8 cellular contexts compared by ENCODE assay signal in genomic region chr1:248872752-248873408, GRCh38. TPM values are rescaled to one million over a fixed set of nuclear protein-coding genes. Genes with fewer than 3 reads are reported as not detected.
A peak's percentile ranks its signal among the peaks of the same experiment; 100 is the strongest.
DNase-seq lines count a peak whose midpoint lies in the region; ATAC-seq, FAIRE-seq and TF ChIP-seq lines count a peak whose summit lies in the region.

No MANE protein-coding gene starts in this region.

- no peak for TF ChIP-seq CTCF in heart right ventricle (IDR thresholded peaks at IDR 0.05)

- H3K36me3 ChIP-seq in ES-I3 (ENCODE audit: insufficient read depth, low read length), result no peaks in the 10 kb centered on the region
- H3K36me3 ChIP-seq in heart right ventricle, result no peaks in the 10 kb centered on the region

- no peak for TF ChIP-seq POLR2A in GM12891 (IDR thresholded peaks at IDR 0.05; ENCODE audit: low read depth, low read length)

- peak; percentile 65 for DNase-seq in RPMI7951 (ENCODE audit: low read depth)
- DNase-seq in heart right ventricle, result peak; percentile 37 to 55
- DNase-seq in pons (ENCODE audit: low spot score), result peak; percentile 54
- no peak for DNase-seq in GM12891 (ENCODE audit: insufficient read length, low spot score)

- H3K9me3 ChIP-seq in ES-I3 (ENCODE audit: control insufficient read depth, insufficient read depth, low read length) (no peaks in the 10 kb centered on the region), heart right ventricle (peaks cover 0 to 6% (median 0%) of the 10 kb centered on the region in 11 donors)

- intact Hi-C loops in heart right ventricle (cut with DNase I), result loop anchor here in 1 of 10 donors (1.0 to 2.0 kb wide), 2 partner anchors 34 to 47 kb away; partner anchors contain the start of gene PGBD2

- no peak for FAIRE-seq in GM12891 (lab: Jason Lieb, UNC)

- ATAC-seq in GM21786 (IDR thresholded peaks at IDR 0.05; ENCODE audit: unreplicated experiment), result peak; percentile 39
- peak; percentile 46 to 80 (median 72) for ATAC-seq in heart right ventricle

- H3K4me3 ChIP-seq in heart right ventricle, result peak overlapping the region; percentile 34 to 81 (median 70)

- H3K27ac Mint-ChIP-seq in IgD-negative memory B cell, result peak overlapping the region; percentile 99 to 100 (median 99)

- H3K27me3 ChIP-seq in heart right ventricle, result no peaks in the 10 kb centered on the region

- peaks cover 0 to 5% (median 0%) of the 10 kb centered on the region in 3 donors for H3K9me3 Mint-ChIP-seq in IgD-negative memory B cell

- H3K36me3 Mint-ChIP-seq in IgD-negative memory B cell, result no peaks in the 10 kb centered on the region

- H3K27ac ChIP-seq in adipose tissue (ENCODE audit: low read depth, low read length), result peak overlapping the region; percentile 13
- H3K27ac ChIP-seq in heart right ventricle, result peak overlapping the region; percentile 74 to 98 (median 93)

- H3K4me1 Mint-ChIP-seq in IgD-negative memory B cell, result peaks cover 12 to 32% (median 20%) of the 10 kb centered on the region in 3 donors

- H3K4me1 ChIP-seq in ES-I3 (ENCODE audit: insufficient read depth, low read length) (no peaks in the 10 kb centered on the region), heart right ventricle (peaks cover 0 to 12% (median 3%) of the 10 kb centered on the region in 9 donors)

- WGBS in adipose tissue, 3 donors, result 1 to 3% (median 3%) methylated on average over 31 of the region's 31 CpGs
- WGBS in heart right ventricle, 2 donors, result 1 to 2% methylated on average over 30 to 31 of the region's 31 CpGs

- peaks cover 5% of the 10 kb centered on the region for H3K27me3 Mint-ChIP-seq in IgD-negative memory B cell

- peak overlapping the region; percentile 91 to 100 (median 96) for H3K4me3 Mint-ChIP-seq in IgD-negative memory B cell

- H3K9ac ChIP-seq in ES-I3 (ENCODE audit: low read depth, low read length), result peak overlapping the region; percentile 91

TF ChIP-seq in GM12891, 5 proteins besides CTCF, POLR2A, EP300 and RAD21:
- TF ChIP-seq TAF1 (IDR thresholded peaks at IDR 0.05; ENCODE audit: low read depth, low read length), result no peak
- TF ChIP-seq POU2F2 (IDR thresholded peaks at IDR 0.05; ENCODE audit: low read depth, low read length), result no peak
- TF ChIP-seq SPI1 (IDR thresholded peaks at IDR 0.05; ENCODE audit: low read depth, low read length), result no peak
- TF ChIP-seq PAX5 (IDR thresholded peaks at IDR 0.05; ENCODE audit: insufficient read depth, low read length, severe bottlenecking), result no peak
- TF ChIP-seq POLR2AphosphoS5 (IDR thresholded peaks at IDR 0.05; ENCODE audit: low read depth, low read length), result no peak

RNA-seq across cellular contexts. Expression of gene ZNF692, which starts 14.0 kb away (rescaled TPM):
- 17.0 TPM for polyA plus RNA-seq in IgD-negative memory B cell
- total RNA-seq in RPMI7951 (2014; rRNA removed; shearing (Covaris generic)), result 13.2 and 14.8 TPM in 2 replicates
- 10 to 100 TPM; 18.3 to 30.4 (median 25.3) TPM for polyA plus RNA-seq in adipose tissue
- 10 to 100 TPM in 9 of 10 donors, 1 to 10 TPM in 1; 7.1 to 26.5 (median 11.8) TPM for total RNA-seq in heart right ventricle
- 100 to 1,000 TPM in 1 of 2 donors, 10 to 100 TPM in 1; 23.0 to 102 TPM for polyA plus RNA-seq in heart right ventricle
- polyA plus RNA-seq in GM12891 (2012; ENCODE audit: low read depth, missing spikeins), result 31.6 TPM

RNA-seq across cellular contexts. Expression of gene PGBD2, which starts 33.2 kb away (rescaled TPM):
- polyA plus RNA-seq in IgD-negative memory B cell (16.9 TPM), adipose tissue (1 to 10 TPM; 2.0 to 2.3 (median 2.2) TPM), heart right ventricle (1 to 10 TPM; 1.7 to 3.0 TPM)
- total RNA-seq in RPMI7951 (2014; rRNA removed; shearing (Covaris generic)), result 6.2 TPM in 2 replicates
- 1 to 10 TPM; 1.3 to 3.4 (median 2.2) TPM for total RNA-seq in heart right ventricle
- 1.4 TPM for polyA plus RNA-seq in GM12891 (2012; ENCODE audit: low read depth, missing spikeins)

RNA-seq across cellular contexts. Expression of gene ZNF672, which starts 34.9 kb away (rescaled TPM):
- 46.3 TPM for polyA plus RNA-seq in IgD-negative memory B cell
- 13.4 and 13.8 TPM in 2 replicates for total RNA-seq in RPMI7951 (2014; rRNA removed; shearing (Covaris generic))
- polyA plus RNA-seq in adipose tissue, result 10 to 100 TPM in 2 of 3 donors, 1 to 10 TPM in 1; 9.2 to 18.3 (median 12.7) TPM
- total RNA-seq in heart right ventricle, result 10 to 100 TPM; 31.9 to 44.4 (median 37.3) TPM
- 10 to 100 TPM; 16.1 to 36.1 TPM for polyA plus RNA-seq in heart right ventricle
- 24.7 TPM for polyA plus RNA-seq in GM12891 (2012; ENCODE audit: low read depth, missing spikeins)

RNA-seq across cellular contexts. Expression of gene SH3BP5L, which starts 47.2 kb away (rescaled TPM):
- 4.9 TPM for polyA plus RNA-seq in IgD-negative memory B cell
- 13.3 and 18.6 TPM in 2 replicates for total RNA-seq in RPMI7951 (2014; rRNA removed; shearing (Covaris generic))
- 10 to 100 TPM in 2 of 3 donors, 1 to 10 TPM in 1; 6.8 to 16.1 (median 12.4) TPM for polyA plus RNA-seq in adipose tissue
- 10 to 100 TPM; 14.9 to 26.2 (median 18.0) TPM for total RNA-seq in heart right ventricle
- 10 to 100 TPM; 19.2 to 30.5 TPM for polyA plus RNA-seq in heart right ventricle
- polyA plus RNA-seq in GM12891 (2012; ENCODE audit: low read depth, missing spikeins), result 6.1 TPM
